ENCODE assay signal across 13 cellular contexts in genomic region chr6:28303570-28303969, GRCh38. TPM values are rescaled to one million over a fixed set of nuclear protein-coding genes. Genes with fewer than 3 reads are reported as not detected.
DNase-seq lines count a peak whose midpoint lies in the region; ATAC-seq and TF ChIP-seq lines count a peak whose summit lies in the region.
"Had no signal": no experiment of that assay in that cellular context is flagged by ENCODE, and none has a peak within 500 bp of the region (broad histone marks: within the 10 kb centered on the region; RNA-seq: fewer than 3 reads in every experiment).

No MANE protein-coding gene starts in this region.

- WGBS in ovary, 3 donors: 91 to 97% (median 93%) methylated on average over 3 of the region's 3 CpGs

- intact Hi-C loops in ovary (cut with DNase I): no loop called here

- peak; percentile 24 for DNase-seq in GM12865 (ENCODE audit: low read depth)
- no peak for DNase-seq in NCI-H446 (lab: John Stamatoyannopoulos, UW)
- no peak for DNase-seq in ovary
- DNase-seq in NCI-H510A (lab: John Stamatoyannopoulos, UW): no peak
- no peak for DNase-seq in NCI-H2081 (lab: John Stamatoyannopoulos, UW)
- DNase-seq: activated CD4-positive, alpha-beta T cell treated with anti-CD3 and anti-CD28 coated beads for 48 hours; CD4-positive, alpha-beta T cell; MV-4-11; NCI-H748 treated with DMSO at 0.1 percent for 48 hours; SK-N-SH had no signal

- no peaks in the 10 kb centered on the region for H3K4me1 ChIP-seq in ovary (ENCODE audit: insufficient read depth)

- no peak for TF ChIP-seq EP300 in ovary (IDR thresholded peaks at IDR 0.05)

- no peak overlapping the region for H3K4me3 ChIP-seq in GM12865 (ENCODE audit: low read depth, low read length)
- H3K4me3 ChIP-seq in ovary: no peak overlapping the region

- no peaks in the 10 kb centered on the region for H3K36me3 ChIP-seq in ovary

- no peak for TF ChIP-seq POLR2A in ovary (IDR thresholded peaks at IDR 0.05)

- no peaks in the 10 kb centered on the region for H3K9me3 ChIP-seq in ovary
- H3K9me3 ChIP-seq: SK-N-SH had no signal

- no peak overlapping the region for H3K27ac ChIP-seq in ovary

- TF ChIP-seq CTCF in GM12865 (IDR thresholded peaks at IDR 0.05; ENCODE audit: insufficient read depth, low read depth, low read length, missing control alignments) (no peak), ovary (IDR thresholded peaks at IDR 0.05) (no peak)

- no peaks in the 10 kb centered on the region for H3K27me3 ChIP-seq in ovary

- ATAC-seq in GM18909 (IDR thresholded peaks at IDR 0.05; ENCODE audit: poor library complexity, unreplicated experiment): peak; percentile 91
- ATAC-seq in HG02610 (IDR thresholded peaks at IDR 0.05; ENCODE audit: unreplicated experiment): peak; percentile 70
- peak; percentile 60 for ATAC-seq in HG03469 (IDR thresholded peaks at IDR 0.05; ENCODE audit: unreplicated experiment)

RNA-seq across cellular contexts. Expression of gene PGBD1, which starts 22.2 kb away (rescaled TPM):
- 1 to 10 TPM; 2.1 to 5.0 (median 3.5) TPM for total RNA-seq in ovary
- polyA plus RNA-seq in ovary: 1 to 10 TPM; 1.8 to 3.5 TPM

RNA-seq across cellular contexts. Expression of gene ZSCAN31, which starts 32.4 kb away (rescaled TPM):
- 10 to 100 TPM; 14.1 to 40.1 (median 21.9) TPM for total RNA-seq in ovary
- polyA plus RNA-seq in ovary: 10 to 100 TPM; 12.1 to 20.8 TPM

RNA-seq across cellular contexts. Expression of gene ZSCAN26, which starts 36.6 kb away (rescaled TPM):
- 10 to 100 TPM; 11.8 to 32.0 (median 23.1) TPM for total RNA-seq in ovary
- 10 to 100 TPM; 21.6 to 29.2 TPM for polyA plus RNA-seq in ovary

RNA-seq across cellular contexts. Expression of gene NKAPL, which starts 44.5 kb away (rescaled TPM):
- total RNA-seq in ovary: 1 to 10 TPM in 5 of 7 donors, under 1 TPM in 2; 0.34 to 2.4 (median 1.8) TPM
- polyA plus RNA-seq in ovary: 1 to 10 TPM; 1.4 to 1.5 TPM
- total RNA-seq: CD4-positive, alpha-beta T cell had no signal
- polyA plus RNA-seq: SK-N-SH had no signal

RNA-seq across cellular contexts. Expression of gene ZKSCAN3, which starts 46.2 kb away (rescaled TPM):
- total RNA-seq in ovary: 1 to 10 TPM; 2.6 to 8.2 (median 7.2) TPM
- polyA plus RNA-seq in ovary: 1 to 10 TPM; 2.0 to 5.0 TPM
